ENCODE assay signal across 11 cellular contexts in the genomic region with DNA sequence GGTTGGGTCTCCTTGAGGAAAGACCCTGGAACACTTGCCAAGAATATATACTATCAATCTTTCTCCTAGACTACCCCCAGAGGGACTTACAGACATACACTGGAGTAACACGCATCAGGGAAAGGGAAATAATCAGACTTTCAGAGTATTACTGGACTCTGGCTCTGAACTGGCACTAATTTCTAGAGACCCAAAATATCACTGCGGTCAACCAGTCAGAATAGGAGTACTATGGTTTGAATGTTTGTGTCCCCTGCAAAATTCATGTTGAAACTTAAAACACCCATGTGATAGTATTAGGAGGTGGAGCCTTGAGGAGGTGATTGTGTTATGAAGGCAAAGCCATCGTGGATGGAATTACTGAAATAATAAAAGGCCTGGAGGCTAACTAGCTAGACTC.
"Had no signal": no experiment of that assay in that cellular context is flagged by ENCODE, and none has a peak within 500 bp of the region (broad histone marks: within the 10 kb centered on the region; RNA-seq: fewer than 3 reads in every experiment).

No MANE protein-coding gene starts in this region.

- DNase-seq: GM23248, GOT3, H7, HFFc6, IMR-90, Kasumi-1, KG1 had no signal

- H3K27ac ChIP-seq: GM23248 had no signal

- ATAC-seq: HCT116, K562 had no signal

- H3K4me3 Mint-ChIP-seq: HFFc6 had no signal

- H3K9me3 ChIP-seq: HAP-1 had no signal

- H3K4me3 ChIP-seq: GM23248, HAP-1, K562 had no signal

- H2AFZ ChIP-seq: GM23248 had no signal

- H3K9ac ChIP-seq: GM23248 had no signal

- H3K36me3 ChIP-seq: HAP-1 had no signal

- H3K4me1 ChIP-seq: HAP-1 had no signal

- FAIRE-seq: HTR-8/SVneo, K562 had no signal

- H3K27ac Mint-ChIP-seq: HFFc6 had no signal
